In genomic region chr7:48811071-48811470, GRCh38 we compare ENCODE assay signal across 35 cellular contexts.
DNase-seq lines count a peak whose midpoint lies in the region; ATAC-seq, FAIRE-seq and TF ChIP-seq lines count a peak whose summit lies in the region.
"Had no signal": no experiment of that assay in that cellular context is flagged by ENCODE, and none has a peak within 500 bp of the region (broad histone marks: within the 10 kb centered on the region; RNA-seq: fewer than 3 reads in every experiment).

No MANE protein-coding gene starts in this region.

- TF ChIP-seq CTCF in HepG2 (CRISPR knock-in tag; IDR thresholded peaks at IDR 0.05) (no peak), right lobe of liver (IDR thresholded peaks at IDR 0.05) (no peak), A549 (IDR thresholded peaks at IDR 0.05) (no peak), GM23338 (conservative IDR thresholded peaks at IDR 0.05; ENCODE audit: low read depth in 2 of 2) (no peak), neural progenitor cell (IDR thresholded peaks at IDR 0.05) (no peak), hepatocyte (IDR thresholded peaks at IDR 0.05; ENCODE audit: poor library complexity) (no peak)

- no peak overlapping the region for H3K27ac Mint-ChIP-seq in GM23338
- H3K27ac Mint-ChIP-seq in neural progenitor cell = no peak overlapping the region
- H3K27ac Mint-ChIP-seq: B cell; CD14-positive monocyte; CD4-positive, alpha-beta memory T cell; CD4-positive, alpha-beta T cell; CD4-positive, CD25-positive, alpha-beta regulatory T cell; CD8-positive, alpha-beta memory T cell; CD8-positive, alpha-beta T cell had no signal

- TF ChIP-seq EP300 in HepG2 (IDR thresholded peaks at IDR 0.05; ENCODE audit: low read depth in 2 of 2, low read length in 2 of 2) (no peak), HepG2 (CRISPR knock-in tag; IDR thresholded peaks at IDR 0.05; ENCODE audit: borderline replicate concordance) (no peak), A549 (IDR thresholded peaks at IDR 0.05) (no peak)

- H3K4me3 Mint-ChIP-seq in GM23338 (no peak overlapping the region), neural progenitor cell (no peak overlapping the region)
- H3K4me3 Mint-ChIP-seq: B cell; CD14-positive monocyte; CD4-positive, alpha-beta memory T cell; CD4-positive, alpha-beta T cell; CD4-positive, CD25-positive, alpha-beta regulatory T cell; CD8-positive, alpha-beta memory T cell; CD8-positive, alpha-beta T cell had no signal

- CTCF ChIA-PET in HepG2 (lab: Yijun Ruan, JAX; ENCODE audit: low intra/inter-chr PET ratio, low total read pairs) (no interaction called here), A549 (lab: Yijun Ruan, JAX) (no interaction called here)

- no peaks in the 10 kb centered on the region for H3K9me3 ChIP-seq in HepG2 (ENCODE audit: low read length)
- no peaks in the 10 kb centered on the region for H3K9me3 ChIP-seq in right lobe of liver
- H3K9me3 ChIP-seq in A549 = no peaks in the 10 kb centered on the region
- no peaks in the 10 kb centered on the region for H3K9me3 ChIP-seq in neural progenitor cell (ENCODE audit: low read depth)
- H3K9me3 ChIP-seq in hepatocyte (ENCODE audit: low read depth) = no peaks in the 10 kb centered on the region
- H3K9me3 ChIP-seq: BE2C; BLaER1; BLaER1 treated with 17β-estradiol and CSF1 and Interleukin-3, amounts not matched to agents 10 nM and 100 nM; Caco-2 had no signal

- H2AFZ ChIP-seq in HepG2 (ENCODE audit: low read length) (no peak overlapping the region), GM23338 (peak overlapping the region; percentile 93), neural progenitor cell (replicated peaks) (no peak overlapping the region), hepatocyte (no peak overlapping the region)

- ATAC-seq in HepG2 = no peak
- ATAC-seq in right lobe of liver = no peak
- no peak for ATAC-seq in A549
- ATAC-seq in GM23338 = no peak; the same call in 2 of the 3 replicates
- ATAC-seq: CD8-positive, alpha-beta T cell had no signal

- H3K27me3 Mint-ChIP-seq in GM23338 (ENCODE audit: insufficient read depth, low read depth, poor library complexity) (no peaks in the 10 kb centered on the region), neural progenitor cell (ENCODE audit: insufficient read depth, low read depth) (peaks cover 2% of the 10 kb centered on the region)
- H3K27me3 Mint-ChIP-seq: B cell; CD4-positive, alpha-beta memory T cell; CD4-positive, alpha-beta T cell; CD4-positive, CD25-positive, alpha-beta regulatory T cell; CD8-positive, alpha-beta memory T cell had no signal

- H3K4me1 Mint-ChIP-seq in GM23338 = no peaks in the 10 kb centered on the region
- peaks cover 17% of the 10 kb centered on the region for H3K4me1 Mint-ChIP-seq in neural progenitor cell
- H3K4me1 Mint-ChIP-seq: B cell; CD14-positive monocyte; CD4-positive, alpha-beta memory T cell; CD4-positive, CD25-positive, alpha-beta regulatory T cell; CD8-positive, alpha-beta memory T cell had no signal

- POLR2A ChIA-PET in HepG2 (lab: Yijun Ruan, JAX) (no interaction called here), A549 (lab: Yijun Ruan, JAX) (no interaction called here)

- H3F3A ChIP-seq in GM23338 (replicated peaks; ENCODE audit: low read depth) = no peaks in the 10 kb centered on the region
- no peaks in the 10 kb centered on the region for H3F3A ChIP-seq in neural progenitor cell (ENCODE audit: low read depth)

- TF ChIP-seq POLR2A in HepG2 (IDR thresholded peaks at IDR 0.05; ENCODE audit: insufficient read depth in 1 of 2, low read depth in 2 of 2, low read length in 2 of 2) (no peak), right lobe of liver (IDR thresholded peaks at IDR 0.05) (no peak), A549 (IDR thresholded peaks at IDR 0.05; ENCODE audit: low read length) (no peak)

- H3K36me3 ChIP-seq in HepG2 (replicated peaks in 1 of 2; ENCODE audit: control insufficient read depth in 1 of 2, insufficient read depth in 2 of 2, low read length in 2 of 2) (no peaks in the 10 kb centered on the region), right lobe of liver (no peaks in the 10 kb centered on the region), GM23338 (ENCODE audit: insufficient read depth) (no peaks in the 10 kb centered on the region), neural progenitor cell (no peaks in the 10 kb centered on the region), hepatocyte (replicated peaks; ENCODE audit: insufficient read depth, low read depth) (no peaks in the 10 kb centered on the region)
- H3K36me3 ChIP-seq: BE2C; BLaER1; BLaER1 treated with 17β-estradiol and CSF1 and Interleukin-3, amounts not matched to agents 10 nM and 100 nM had no signal

- FAIRE-seq in HepG2 (lab: Jason Lieb, UNC) (no peak), A549 (lab: Jason Lieb, UNC) (no peak)
- FAIRE-seq: A204.1, D721Med had no signal

- no peak overlapping the region for H3K9ac ChIP-seq in HepG2 (ENCODE audit: insufficient read depth, low read depth, low read length)
- H3K9ac ChIP-seq in neural progenitor cell = no peak overlapping the region
- H3K9ac ChIP-seq: BLaER1; BLaER1 treated with 17β-estradiol and CSF1 and Interleukin-3, amounts not matched to agents 10 nM and 100 nM had no signal

- H3K79me2 ChIP-seq in HepG2 (ENCODE audit: insufficient read depth, low read length) (no peaks in the 10 kb centered on the region), GM23338 (replicated peaks; ENCODE audit: insufficient read depth) (no peaks in the 10 kb centered on the region), neural progenitor cell (ENCODE audit: low read depth) (no peaks in the 10 kb centered on the region), hepatocyte (no peaks in the 10 kb centered on the region)

- H3K4me3 ChIP-seq in HepG2 (replicated peaks in 1 of 3; ENCODE audit: insufficient read depth in 1 of 3, low read depth in 2 of 3, low read length in 3 of 3) (no peak overlapping the region), right lobe of liver (no peak overlapping the region), A549 (no peak overlapping the region), GM23338 (no peak overlapping the region), neural progenitor cell (no peak overlapping the region), hepatocyte (no peak overlapping the region)
- H3K4me3 ChIP-seq: BLaER1; BLaER1 treated with 17β-estradiol and CSF1 and Interleukin-3, amounts not matched to agents 10 nM and 100 nM had no signal

- in situ Hi-C loops in HepG2 (cut with HindIII; ENCODE audit: extremely low pct_ligation_motif_present, low pct_unique_long_range_greater_than_20kb) = no loop called here

- no peaks in the 10 kb centered on the region for H3K36me3 Mint-ChIP-seq in GM23338 (ENCODE audit: low read depth)
- H3K36me3 Mint-ChIP-seq in neural progenitor cell = no peaks in the 10 kb centered on the region
- H3K36me3 Mint-ChIP-seq: CD14-positive monocyte; CD4-positive, alpha-beta memory T cell; CD4-positive, CD25-positive, alpha-beta regulatory T cell; CD8-positive, alpha-beta T cell had no signal

- H3K4me2 ChIP-seq in HepG2 (ENCODE audit: low read depth, low read length) (no peak overlapping the region), A549 (no peak overlapping the region), GM23338 (no peak overlapping the region), neural progenitor cell (no peak overlapping the region), hepatocyte (no peak overlapping the region)
- H3K4me2 ChIP-seq: BLaER1; BLaER1 treated with 17β-estradiol and CSF1 and Interleukin-3, amounts not matched to agents 10 nM and 100 nM had no signal

- 17% methylated on average over 2 of the region's 2 CpGs for whole genome bisulfite sequencing in HepG2 (ENCODE audit: low lambda C conversion rate)
- WGBS in right lobe of liver (ENCODE audit: insufficient coverage, low coverage, low lambda C conversion rate, missing lambda C conversion rate) = 31% methylated on average over 2 of the region's 2 CpGs
- 6% methylated on average over 2 of the region's 2 CpGs for WGBS in A549 (ENCODE audit: missing lambda C conversion rate)
- 94% methylated on average over 2 of the region's 2 CpGs for WGBS in hepatocyte (ENCODE audit: low lambda C conversion rate, missing lambda C conversion rate)

- intact Hi-C loops in HepG2 (cut with micrococcal nuclease; ENCODE audit: unreplicated experiment) (no loop called here), right lobe of liver (cut with DNase I) (no loop called here)

- no TSS peak for BruUV-seq in HepG2 (replicated peaks; lab: Mats Ljungman, UMichigan)

- no peak overlapping the region for H3K27ac ChIP-seq in HepG2 (ENCODE audit: extremely low read length, insufficient read depth, low read length)
- no peak overlapping the region for H3K27ac ChIP-seq in right lobe of liver
- H3K27ac ChIP-seq in A549 = no peak overlapping the region
- H3K27ac ChIP-seq in GM23338 (ENCODE audit: low read depth) = no peak overlapping the region
- no peak overlapping the region for H3K27ac ChIP-seq in neural progenitor cell
- H3K27ac ChIP-seq in hepatocyte = no peak overlapping the region
- H3K27ac ChIP-seq: 22Rv1; BLaER1; BLaER1 treated with 17β-estradiol and CSF1 and Interleukin-3, amounts not matched to agents 10 nM and 100 nM; C4-2B had no signal

- H3K9me3 Mint-ChIP-seq in GM23338 (no peaks in the 10 kb centered on the region; the same call in 2 of the 3 replicates), neural progenitor cell (no peaks in the 10 kb centered on the region)
- H3K9me3 Mint-ChIP-seq: CD4-positive, alpha-beta T cell had no signal

- H3K27me3 ChIP-seq in HepG2 (ENCODE audit: control insufficient read depth in 1 of 2, insufficient read depth in 2 of 2, low read length in 2 of 2) (no peaks in the 10 kb centered on the region), right lobe of liver (no peaks in the 10 kb centered on the region), GM23338 (ENCODE audit: insufficient read depth) (no peaks in the 10 kb centered on the region), neural progenitor cell (no peaks in the 10 kb centered on the region), hepatocyte (no peaks in the 10 kb centered on the region)
- H3K27me3 ChIP-seq: BE2C; BLaER1; BLaER1 treated with 17β-estradiol and CSF1 and Interleukin-3, amounts not matched to agents 10 nM and 100 nM had no signal

- TF ChIP-seq RAD21 in HepG2 (CRISPR knock-in tag; IDR thresholded peaks at IDR 0.05) (no peak), A549 (conservative IDR thresholded peaks at IDR 0.05 in 1 of 2, IDR thresholded peaks at IDR 0.05 in 1 of 2) (no peak)

- H3K4me1 ChIP-seq in HepG2 (ENCODE audit: insufficient read depth, low read length) (no peaks in the 10 kb centered on the region), right lobe of liver (no peaks in the 10 kb centered on the region), A549 (no peaks in the 10 kb centered on the region), GM23338 (ENCODE audit: insufficient read depth) (no peaks in the 10 kb centered on the region), neural progenitor cell (no peaks in the 10 kb centered on the region), hepatocyte (ENCODE audit: insufficient read depth) (no peaks in the 10 kb centered on the region)
- H3K4me1 ChIP-seq: BE2C, Caco-2 had no signal

- H3K9me2 ChIP-seq in GM23338 (ENCODE audit: insufficient read depth) (no peaks in the 10 kb centered on the region), hepatocyte (replicated peaks; ENCODE audit: insufficient read depth) (no peaks in the 10 kb centered on the region)

- DNase-seq in HepG2 (ENCODE audit: low spot score) (no peak), right lobe of liver (no peak), A549 (ENCODE audit: low read depth in 1 of 2, low spot score in 1 of 2) (no peak), GM23338 (ENCODE audit: low spot score) (no peak), neural progenitor cell (ENCODE audit: low spot score) (peak; percentile 8), NCI-H82 (lab: John Stamatoyannopoulos, UW) (no peak), hepatocyte (ENCODE audit: low spot score) (no peak), SW 1271 (lab: John Stamatoyannopoulos, UW) (no peak)
- DNase-seq: 8988T; ACHN; AML-193; BE2C; C1 segment of cervical spinal cord; Caco-2; Calu3; CD4-positive, alpha-beta T cell; CD4-positive, CD25-positive, alpha-beta regulatory T cell; CD8-positive, alpha-beta memory T cell; CD8-positive, alpha-beta T cell; COR-L47; DMS 273 treated with DMSO at 0.1 percent for 48 hours; DMS153; DMS79; DMS79 treated with DMSO at 0.1 percent for 48 hours; DND-41; EL had no signal

- H4K20me1 ChIP-seq in HepG2 (ENCODE audit: insufficient read depth, low read length) = no peaks in the 10 kb centered on the region
- no peaks in the 10 kb centered on the region for H4K20me1 ChIP-seq in GM23338 (replicated peaks; ENCODE audit: insufficient read depth)
- no peaks in the 10 kb centered on the region for H4K20me1 ChIP-seq in neural progenitor cell (ENCODE audit: low read depth)
- no peaks in the 10 kb centered on the region for H4K20me1 ChIP-seq in hepatocyte (ENCODE audit: insufficient read depth, poor library complexity, severe bottlenecking)
- H4K20me1 ChIP-seq: BLaER1; BLaER1 treated with 17β-estradiol and CSF1 and Interleukin-3, amounts not matched to agents 10 nM and 100 nM had no signal

Comparison
In these comparisons a context has a peak if more than half of its experiments do, and no peak if none do; other contexts are left out.
1. Of the 38 proteins assayed by ChIP-seq in both HepG2 and A549: peak only in HepG2: none; only in A549: none; in both: MAFK; in neither: 37.